Comparison of ENCODE assay signal across 15 cellular contexts in the genomic region with DNA sequence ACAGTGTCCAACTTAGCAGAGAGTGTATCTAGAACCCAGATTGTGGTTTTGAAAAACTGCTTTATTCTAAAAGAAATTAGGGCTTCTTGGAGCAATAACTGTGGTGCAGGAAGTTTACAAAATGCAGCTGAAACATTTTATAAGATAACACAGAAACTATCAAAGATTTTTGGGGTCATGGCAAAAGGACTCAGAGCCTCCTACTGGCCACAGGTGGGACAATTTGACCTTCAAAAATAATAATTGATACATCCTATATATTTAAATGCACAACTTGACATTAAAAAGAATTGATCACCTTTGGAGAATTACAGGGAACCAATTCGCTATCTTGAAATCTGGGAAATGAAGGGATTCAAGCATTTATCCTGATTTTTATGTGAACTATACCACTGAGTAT.
DNase-seq lines count a peak whose midpoint lies in the region; ATAC-seq and TF ChIP-seq lines count a peak whose summit lies in the region.
"Had no signal": no experiment of that assay in that cellular context is flagged by ENCODE, and none has a peak within 500 bp of the region (broad histone marks: within the 10 kb centered on the region; RNA-seq: fewer than 3 reads in every experiment).

No MANE protein-coding gene starts in this region.

- H3K4me3 ChIP-seq in HCT116 (replicated peaks in 1 of 2; ENCODE audit: low read depth in 1 of 2, low read length in 2 of 2) (no peak overlapping the region), WERI-Rb-1 (ENCODE audit: low read depth, low read length) (no peak overlapping the region)
- H3K4me3 ChIP-seq: uterus had no signal

- no peak for TF ChIP-seq POLR2A in HCT116 (IDR thresholded peaks at IDR 0.05; ENCODE audit: borderline replicate concordance, extremely low read depth, insufficient read depth, insufficient read length)

- H4K20me1 ChIP-seq in HCT116 (ENCODE audit: insufficient read depth), result no peaks in the 10 kb centered on the region

- POLR2A ChIA-PET in HCT116 (lab: Charles Lee), result no interaction called here
- POLR2A ChIA-PET in activated CD4-positive, alpha-beta memory T cell treated with anti-CD3 and anti-CD28 coated beads for 36 hours (lab: Charles Lee), result no interaction called here

- DNase-seq in HCT116 (ENCODE audit: low read depth, low spot score) (no peak), WERI-Rb-1 (no peak), foreskin keratinocyte (no peak), islet precursor cell (no peak), medulla oblongata (ENCODE audit: extremely low spot score) (no peak)
- no peak for DNase-seq in activated CD4-positive, alpha-beta memory T cell treated with anti-CD3 and anti-CD28 coated beads for 36 hours
- DNase-seq: activated CD4-positive, alpha-beta T cell treated with anti-CD3 and anti-CD28 coated beads, Interleukin-2, amount 10 ng/mL, durations not matched to agents 24 days and 14 days; activated T-cell treated with anti-CD3 and anti-CD28 coated beads, Interleukin-2, amount 50 U/mL, for 1 hour; MV-4-11; stimulated activated naive CD4-positive, alpha-beta T cell; uterus had no signal

- no peaks in the 10 kb centered on the region for H3K9me3 ChIP-seq in HCT116 (ENCODE audit: control insufficient read depth in 1 of 2, insufficient read depth in 1 of 2, low read depth in 1 of 2, low read length in 2 of 2)
- no peaks in the 10 kb centered on the region for H3K9me3 ChIP-seq in WERI-Rb-1 (ENCODE audit: severe bottlenecking)

- H3K9ac ChIP-seq in HCT116 (ENCODE audit: low read length), result no peak overlapping the region

- no peaks in the 10 kb centered on the region for H3K79me2 ChIP-seq in HCT116 (ENCODE audit: insufficient read depth, low read length)

- H3K36me3 ChIP-seq in HCT116 (ENCODE audit: control insufficient read depth in 1 of 2, insufficient read depth in 2 of 2, low read length in 2 of 2) (no peaks in the 10 kb centered on the region), WERI-Rb-1 (no peaks in the 10 kb centered on the region)
- H3K36me3 ChIP-seq: uterus had no signal

- no peaks in the 10 kb centered on the region for H3K9me2 ChIP-seq in HCT116 (ENCODE audit: insufficient read depth)

- RAD21 ChIA-PET in HCT116 (lab: Charles Lee; ENCODE audit: low non-redundant PET in 1 of 2, low total read pairs in 2 of 2, uncharacterized antibody in 2 of 2, unreplicated experiment in 2 of 2), result no interaction called here

- H3K4me1 Mint-ChIP-seq in activated CD4-positive, alpha-beta memory T cell treated with anti-CD3 and anti-CD28 coated beads for 36 hours (ENCODE audit: low read depth), result no peaks in the 10 kb centered on the region
- H3K4me1 Mint-ChIP-seq: activated CD4-positive, alpha-beta T cell treated with anti-CD3 and anti-CD28 coated beads, Interleukin-2, amount 10 ng/mL, durations not matched to agents 24 days and 14 days; central memory CD8-positive, alpha-beta T cell had no signal

- H3K27ac Mint-ChIP-seq in activated CD4-positive, alpha-beta memory T cell treated with anti-CD3 and anti-CD28 coated beads for 36 hours, result no peak overlapping the region
- H3K27ac Mint-ChIP-seq: activated CD4-positive, alpha-beta T cell treated with anti-CD3 and anti-CD28 coated beads, Interleukin-2, amount 10 ng/mL, durations not matched to agents 24 days and 14 days; activated naive CD4-positive, alpha-beta T cell treated with anti-CD3 and anti-CD28 coated beads, Interleukin-2, amount 50 U/mL, for 72 hours had no signal

- no peak overlapping the region for H3K4me2 ChIP-seq in HCT116 (ENCODE audit: low read length)

- no peak overlapping the region for H3K4me3 Mint-ChIP-seq in activated CD4-positive, alpha-beta memory T cell treated with anti-CD3 and anti-CD28 coated beads for 36 hours
- H3K4me3 Mint-ChIP-seq: activated CD4-positive, alpha-beta T cell treated with anti-CD3 and anti-CD28 coated beads, Interleukin-2, amount 10 ng/mL, durations not matched to agents 24 days and 14 days; central memory CD8-positive, alpha-beta T cell had no signal

- peak; percentile 29; the same call in 1 of the 2 replicates for TF ChIP-seq RAD21 in HCT116 (IDR thresholded peaks at IDR 0.05; ENCODE audit: low read depth)

- H3K9me3 Mint-ChIP-seq in activated CD4-positive, alpha-beta memory T cell treated with anti-CD3 and anti-CD28 coated beads for 36 hours, result peaks cover 7% of the 10 kb centered on the region
- H3K9me3 Mint-ChIP-seq: activated CD4-positive, alpha-beta T cell treated with anti-CD3 and anti-CD28 coated beads, Interleukin-2, amount 10 ng/mL, durations not matched to agents 24 days and 14 days; central memory CD8-positive, alpha-beta T cell had no signal

- intact Hi-C loops in HCT116 (cut with micrococcal nuclease), result no loop called here
- intact Hi-C loops in activated CD4-positive, alpha-beta memory T cell treated with anti-CD3 and anti-CD28 coated beads for 36 hours (cut with micrococcal nuclease), result no loop called here

- no peak overlapping the region for H2AFZ ChIP-seq in HCT116 (ENCODE audit: low read depth, low read length, poor library complexity, severe bottlenecking)

- no peaks in the 10 kb centered on the region for H3K27me3 Mint-ChIP-seq in activated CD4-positive, alpha-beta memory T cell treated with anti-CD3 and anti-CD28 coated beads for 36 hours
- H3K27me3 Mint-ChIP-seq: activated CD4-positive, alpha-beta T cell treated with anti-CD3 and anti-CD28 coated beads, Interleukin-2, amount 10 ng/mL, durations not matched to agents 24 days and 14 days; central memory CD8-positive, alpha-beta T cell had no signal

- H3K27ac ChIP-seq in C4-2B (no peak overlapping the region), HCT116 (ENCODE audit: low read depth, low read length) (no peak overlapping the region), WERI-Rb-1 (no peak overlapping the region), foreskin keratinocyte (no peak overlapping the region)
- H3K27ac ChIP-seq: uterus had no signal

- H3K4me1 ChIP-seq in HCT116 (ENCODE audit: control insufficient read depth in 1 of 2, insufficient read depth in 2 of 2, low read length in 2 of 2) (no peaks in the 10 kb centered on the region), foreskin keratinocyte (no peaks in the 10 kb centered on the region)
- H3K4me1 ChIP-seq: uterus had no signal

- no peak for ATAC-seq in HCT116
- no peak for ATAC-seq in foreskin keratinocyte
- ATAC-seq in HG03025 (IDR thresholded peaks at IDR 0.05; ENCODE audit: low FRiP score, unreplicated experiment), result no peak
- ATAC-seq: activated naive CD4-positive, alpha-beta T cell treated with anti-CD3 and anti-CD28 coated beads, Interleukin-2, amount 50 U/mL, for 72 hours had no signal

- H3K27me3 ChIP-seq in HCT116 (ENCODE audit: insufficient read depth, low read length), result no peaks in the 10 kb centered on the region
- no peaks in the 10 kb centered on the region for H3K27me3 ChIP-seq in WERI-Rb-1 (ENCODE audit: insufficient read depth, low read depth, severe bottlenecking)
- no peaks in the 10 kb centered on the region for H3K27me3 ChIP-seq in foreskin keratinocyte
- H3K27me3 ChIP-seq: uterus had no signal

- H3K36me3 Mint-ChIP-seq in activated CD4-positive, alpha-beta memory T cell treated with anti-CD3 and anti-CD28 coated beads for 36 hours, result no peaks in the 10 kb centered on the region

- peak; percentile 55 for TF ChIP-seq CTCF in C4-2B (conservative IDR thresholded peaks at IDR 0.05)
- peak in 2 of 3 experiments; percentile 46 to 48; a peak in 4 of 6 replicates for TF ChIP-seq CTCF in HCT116 (IDR thresholded peaks at IDR 0.05 in 2 of 3, conservative IDR thresholded peaks at IDR 0.05 in 1 of 3; ENCODE audit: borderline replicate concordance in 1 of 3, insufficient read depth in 1 of 3, low read depth in 2 of 3, low read length in 2 of 3)
- 0 out of 2 replicates have a peak, but pooled peaks have one; percentile 2 for TF ChIP-seq CTCF in WERI-Rb-1 (IDR thresholded peaks at IDR 0.05; ENCODE audit: low read depth, low read length)
- TF ChIP-seq CTCF in foreskin keratinocyte (conservative IDR thresholded peaks at IDR 0.05), result peak; percentile 38

- CTCF ChIA-PET in HCT116 (lab: Charles Lee), result no interaction called here
- CTCF ChIA-PET in activated CD4-positive, alpha-beta memory T cell treated with anti-CD3 and anti-CD28 coated beads for 36 hours (lab: Charles Lee), result no interaction called here

- BruUV-seq in HCT116 (replicated peaks; lab: Mats Ljungman, UMichigan), result no TSS peak

TF ChIP-seq in HCT116, 20 proteins besides CTCF, POLR2A, EP300 and RAD21:
- TF ChIP-seq YY1 (IDR thresholded peaks at IDR 0.05; ENCODE audit: extremely low read depth, insufficient replicate concordance, low read depth, low read length) (no peak), JUND (IDR thresholded peaks at IDR 0.05) (no peak), CEBPB (IDR thresholded peaks at IDR 0.05; ENCODE audit: low read depth) (no peak), TCF7L2 (IDR thresholded peaks at IDR 0.05; ENCODE audit: borderline replicate concordance, extremely low read depth, insufficient read depth, insufficient read length) (no peak)

Comparison
In these comparisons a context has a peak if more than half of its experiments do, and no peak if none do; other contexts are left out.
1. CTCF ChIP-seq: peak in every context shown above with its lines; median percentile 55 in C4-2B; 47 in HCT116; 38 in foreskin keratinocyte; 2 in WERI-Rb-1.